9 cellular contexts compared by ENCODE assay signal in genomic region chr5:23208959-23209431, GRCh38.
DNase-seq lines count a peak whose midpoint lies in the region; ATAC-seq, FAIRE-seq and TF ChIP-seq lines count a peak whose summit lies in the region.
"Had no signal": no experiment of that assay in that cellular context is flagged by ENCODE, and none has a peak within 500 bp of the region (broad histone marks: within the 10 kb centered on the region; RNA-seq: fewer than 3 reads in every experiment).

No MANE protein-coding gene starts in this region.

- no peak overlapping the region for H3K9ac ChIP-seq in GM12878 (ENCODE audit: control insufficient read depth, insufficient read depth, low read length)

- H3K27me3 Mint-ChIP-seq in natural killer cell (ENCODE audit: low read depth in 2 of 2), result no peaks in the 10 kb centered on the region

- H3K4me1 ChIP-seq in GM12878 (ENCODE audit: control insufficient read depth, insufficient read depth, low read length), result no peaks in the 10 kb centered on the region

- SMC1A ChIA-PET in GM12878 (lab: Charles Lee; ENCODE audit: uncharacterized antibody, unreplicated experiment), result interaction anchor here (0.6 to 1.8 kb wide), 11 partner anchors 12 to 901 kb away, joined by 3 to 4 read pairs (median 3); no protein-coding TSS in a partner anchor

- no peak overlapping the region; the same call in 1 of the 2 replicates for H2AFZ ChIP-seq in GM12878 (ENCODE audit: control insufficient read depth, low read depth, low read length)

- H3K27ac ChIP-seq in GM12878 (ENCODE audit: control insufficient read depth, insufficient read depth), result no peak overlapping the region

- RAD21 ChIA-PET in GM12878 (lab: Charles Lee; ENCODE audit: unreplicated experiment), result interaction anchor here (0.8 to 1.3 kb wide), 2 partner anchors 12 to 68 kb away, joined by 3 read pairs; no protein-coding TSS in a partner anchor

- no peak for TF ChIP-seq POLR2A in GM12878 (IDR thresholded peaks at IDR 0.05; ENCODE audit: low read depth, low read length)

- peaks cover 17 to 19% of the 10 kb centered on the region in 2 donors for H3K9me3 Mint-ChIP-seq in natural killer cell

- POLR2A ChIA-PET in GM12878 (lab: Charles Lee), result interaction anchor here (0.6 kb wide), 1 partner anchor 44 kb away, joined by 6 read pairs; no protein-coding TSS in a partner anchor

- peak; percentile 55 for TF ChIP-seq RAD21 in GM12878 (IDR thresholded peaks at IDR 0.05; ENCODE audit: insufficient read depth, low read depth, low read length)

- H3K4me3 Mint-ChIP-seq in natural killer cell, result no peak overlapping the region
- H3K4me3 Mint-ChIP-seq: T-helper 1 cell treated with Interleukin-12 subunit alpha and Interleukin-12 subunit beta and Interleukin-4 antibody, amounts not matched to agents 30 μg/mL and 1 μg/mL, for 36 hours had no signal

- WGBS in GM12878 (ENCODE audit: insufficient coverage, insufficient replicate concordance, low lambda C conversion rate, missing lambda C conversion rate), result 0% methylated on average over 1 of the region's 1 CpG

- no peaks in the 10 kb centered on the region for H4K20me1 ChIP-seq in GM12878 (ENCODE audit: control insufficient read depth, insufficient read depth)

- H3K79me2 ChIP-seq in GM12878 (ENCODE audit: control insufficient read depth, insufficient read depth, low read length), result no peaks in the 10 kb centered on the region

- intact Hi-C loops in GM12878 (cut with micrococcal nuclease; ENCODE audit: unreplicated experiment) (loop anchor here (5.0 kb wide), 1 partner anchor 603 kb away; no protein-coding TSS in a partner anchor), natural killer cell (cut with micrococcal nuclease) (no loop called here)

- no peak overlapping the region for H3K27ac Mint-ChIP-seq in natural killer cell
- H3K27ac Mint-ChIP-seq: T-helper 1 cell treated with Interleukin-12 subunit alpha and Interleukin-12 subunit beta and Interleukin-4 antibody, amounts not matched to agents 30 μg/mL and 1 μg/mL, for 36 hours had no signal

- H3K4me2 ChIP-seq in GM12878 (ENCODE audit: control insufficient read depth, insufficient read depth), result no peak overlapping the region

- H3K9me3 ChIP-seq in GM12878 (replicated peaks; ENCODE audit: control insufficient read depth, insufficient read depth, low read length), result no peaks in the 10 kb centered on the region

- no TSS peak for BruUV-seq in GM12878 (replicated peaks; lab: Mats Ljungman, UMichigan)

- in situ Hi-C loops in GM12878 (cut with MboI), result no loop called here

- H3K27me3 ChIP-seq in GM12878 (replicated peaks in 1 of 2; ENCODE audit: control insufficient read depth in 2 of 2, insufficient read depth in 2 of 2, low read length in 1 of 2), result no peaks in the 10 kb centered on the region

- TF ChIP-seq EP300 in GM12878 (IDR thresholded peaks at IDR 0.05; ENCODE audit: borderline replicate concordance in 1 of 2, control insufficient read depth in 1 of 2, low read depth in 2 of 2, low read length in 2 of 2), result no peak

- ATAC-seq in GM19397 (IDR thresholded peaks at IDR 0.05; ENCODE audit: unreplicated experiment) (peak; percentile 91), HG03469 (IDR thresholded peaks at IDR 0.05; ENCODE audit: unreplicated experiment) (peak; percentile 75), GM12878 (peak; percentile 97), natural killer cell (no peak)

- CTCF ChIA-PET in GM12878 (lab: Yijun Ruan, JAX), result interaction anchor here (0.7 to 2.0 kb wide), 23 partner anchors 8 to 604 kb away, joined by 3 to 10 read pairs (median 4); no protein-coding TSS in a partner anchor

- TF ChIP-seq CTCF in GM12878 (IDR thresholded peaks at IDR 0.05 in 2 of 3, conservative IDR thresholded peaks at IDR 0.05 in 1 of 3; ENCODE audit: control insufficient read depth in 2 of 3, extremely low read depth in 1 of 3, insufficient read depth in 1 of 3, low read depth in 3 of 3, low read length in 3 of 3) (peak; percentile 67 to 73 (median 72)), natural killer cell (IDR thresholded peaks at IDR 0.05) (no peak)

- peak; percentile 89 for FAIRE-seq in GM12878 (lab: Jason Lieb, UNC)

- H3K36me3 ChIP-seq in GM12878 (ENCODE audit: control insufficient read depth in 2 of 2, insufficient read depth in 2 of 2, low read length in 1 of 2), result no peaks in the 10 kb centered on the region

- peak; percentile 57 for DNase-seq in DMS 273 treated with DMSO at 0.1 percent for 48 hours (lab: John Stamatoyannopoulos, UW)
- peak; percentile 87 for DNase-seq in NCI-H748 (lab: John Stamatoyannopoulos, UW; ENCODE audit: unreplicated experiment)
- DNase-seq in GM12878 (ENCODE audit: low read depth, low spot score), result peak; percentile 9
- DNase-seq in medulla oblongata (ENCODE audit: extremely low spot score), result peak; percentile 58
- DNase-seq in mesenteric fat pad (ENCODE audit: low spot score), result no peak
- no peak for DNase-seq in natural killer cell

- H3K4me1 Mint-ChIP-seq in natural killer cell, result no peaks in the 10 kb centered on the region

- peaks cover 10% of the 10 kb centered on the region for H3K36me3 Mint-ChIP-seq in natural killer cell

- no peak overlapping the region for H3K4me3 ChIP-seq in GM12878

TF ChIP-seq in GM12878, 131 proteins besides CTCF, POLR2A, EP300 and RAD21:
- 0 out of 2 replicates have a peak, but pooled peaks have one; percentile 15 for TF ChIP-seq YY1 (IDR thresholded peaks at IDR 0.05; ENCODE audit: low read depth, low read length)
- 0 out of 2 replicates have a peak, but pooled peaks have one; percentile 19 for TF ChIP-seq BMI1 (IDR thresholded peaks at IDR 0.05; ENCODE audit: borderline replicate concordance)
- TF ChIP-seq, protein P1, sequence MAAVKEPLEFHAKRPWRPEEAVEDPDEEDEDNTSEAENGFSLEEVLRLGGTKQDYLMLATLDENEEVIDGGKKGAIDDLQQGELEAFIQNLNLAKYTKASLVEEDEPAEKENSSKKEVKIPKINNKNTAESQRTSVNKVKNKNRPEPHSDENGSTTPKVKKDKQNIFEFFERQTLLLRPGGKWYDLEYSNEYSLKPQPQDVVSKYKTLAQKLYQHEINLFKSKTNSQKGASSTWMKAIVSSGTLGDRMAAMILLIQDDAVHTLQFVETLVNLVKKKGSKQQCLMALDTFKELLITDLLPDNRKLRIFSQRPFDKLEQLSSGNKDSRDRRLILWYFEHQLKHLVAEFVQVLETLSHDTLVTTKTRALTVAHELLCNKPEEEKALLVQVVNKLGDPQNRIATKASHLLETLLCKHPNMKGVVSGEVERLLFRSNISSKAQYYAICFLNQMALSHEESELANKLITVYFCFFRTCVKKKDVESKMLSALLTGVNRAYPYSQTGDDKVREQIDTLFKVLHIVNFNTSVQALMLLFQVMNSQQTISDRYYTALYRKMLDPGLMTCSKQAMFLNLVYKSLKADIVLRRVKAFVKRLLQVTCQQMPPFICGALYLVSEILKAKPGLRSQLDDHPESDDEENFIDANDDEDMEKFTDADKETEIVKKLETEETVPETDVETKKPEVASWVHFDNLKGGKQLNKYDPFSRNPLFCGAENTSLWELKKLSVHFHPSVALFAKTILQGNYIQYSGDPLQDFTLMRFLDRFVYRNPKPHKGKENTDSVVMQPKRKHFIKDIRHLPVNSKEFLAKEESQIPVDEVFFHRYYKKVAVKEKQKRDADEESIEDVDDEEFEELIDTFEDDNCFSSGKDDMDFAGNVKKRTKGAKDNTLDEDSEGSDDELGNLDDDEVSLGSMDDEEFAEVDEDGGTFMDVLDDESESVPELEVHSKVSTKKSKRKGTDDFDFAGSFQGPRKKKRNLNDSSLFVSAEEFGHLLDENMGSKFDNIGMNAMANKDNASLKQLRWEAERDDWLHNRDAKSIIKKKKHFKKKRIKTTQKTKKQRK (IDR thresholded peaks at IDR 0.05; ENCODE audit: low read depth, low read length), result no peak
- TF ChIP-seq BHLHE40 (IDR thresholded peaks at IDR 0.05; ENCODE audit: borderline replicate concordance in 1 of 2, low read depth in 2 of 2, low read length in 1 of 2), result peak; percentile 20 to 66; a peak in 3 of 4 replicates
- peak; percentile 65; the same call in 1 of the 2 replicates for TF ChIP-seq SMARCA5 (IDR thresholded peaks at IDR 0.05)
- TF ChIP-seq SMC3 (IDR thresholded peaks at IDR 0.05; ENCODE audit: borderline replicate concordance, low read length), result peak; percentile 49; the same call in 1 of the 2 replicates
- TF ChIP-seq MEF2A (IDR thresholded peaks at IDR 0.05; ENCODE audit: insufficient read depth, low read depth, low read length), result no peak

Comparison
In these comparisons a context has a peak if more than half of its experiments do, and no peak if none do; other contexts are left out.
1. DNase-seq: peak in DMS 273 treated with DMSO at 0.1 percent for 48 hours (single experiment), NCI-H748 (single experiment), GM12878 (single experiment) and medulla oblongata (single experiment); none in mesenteric fat pad (single experiment) and natural killer cell (single experiment).
2. ATAC-seq: peak in GM19397 (single experiment), HG03469 (single experiment) and GM12878 (single experiment); none in natural killer cell (0 of 3).